8 cellular contexts compared by ENCODE assay signal in genomic region chr2:85602476-85603234, GRCh38. TPM values are rescaled to one million over a fixed set of nuclear protein-coding genes. Genes with fewer than 3 reads are reported as not detected.
DNase-seq lines count a peak whose midpoint lies in the region; ATAC-seq and TF ChIP-seq lines count a peak whose summit lies in the region.

TMEM150A (minus strand) TSS chr2:85602698; CDS start chr2:85601948, 750 bp downstream.

- no TSS peak for BruUV-seq in PC-9 (replicated peaks; lab: Mats Ljungman, UMichigan)

- peak within 1 kb of the TSS; percentile 59 for H3K4me3 ChIP-seq in PC-9
- H3K4me3 ChIP-seq in muscle layer of colon (ENCODE audit: low read depth in 1 of 2, low read length in 2 of 2): peak within 1 kb of the TSS; percentile 79 to 93

- peak within 1 kb of the TSS; percentile 81 for H3K9ac ChIP-seq in muscle layer of colon (ENCODE audit: low read length)

- TF ChIP-seq CTCF in PC-9 (conservative IDR thresholded peaks at IDR 0.05): no peak; the same call in 1 of the 2 replicates

- intact Hi-C loops in PC-9 (cut with micrococcal nuclease; ENCODE audit: unreplicated experiment): loop anchor here (1.0 to 5.0 kb wide), 4 partner anchors 9 to 184 kb away; partner anchors contain the start of genes GGCX, SH2D6 and VAMP8

- H3K4me3 Mint-ChIP-seq in activated T-cell treated with anti-CD3 and anti-CD28 coated beads, Interleukin-2, amount 50 U/mL, for 4 hours: peak within 1 kb of the TSS; percentile 85

- ATAC-seq in GM21390 (IDR thresholded peaks at IDR 0.05; ENCODE audit: unreplicated experiment) (peak; percentile 96), esophagus mucosa (peak; percentile 93)
- ATAC-seq in activated T-cell treated with anti-CD3 and anti-CD28 coated beads, Interleukin-2, amount 50 U/mL, for 4 hours: peak; percentile 97

- H3K36me3 ChIP-seq in PC-9 (ENCODE audit: low read depth): peaks cover 19% of the 10 kb centered on the region
- peaks cover 42% of the 10 kb centered on the region for H3K36me3 ChIP-seq in muscle layer of colon (ENCODE audit: insufficient read depth, low read length)

- POLR2A ChIA-PET in PC-9 (lab: Charles Lee; ENCODE audit: unreplicated experiment): no interaction called here

- peak within 1 kb of the TSS; percentile 57 for H2AFZ ChIP-seq in PC-9

- H3K9me3 ChIP-seq in PC-9 (ENCODE audit: insufficient read depth, low read depth) (no peaks in the 10 kb centered on the region), muscle layer of colon (ENCODE audit: low read length) (no peaks in the 10 kb centered on the region)

- H3K4me2 ChIP-seq in PC-9: peak within 1 kb of the TSS; percentile 82

- no peaks in the 10 kb centered on the region for H4K20me1 ChIP-seq in PC-9 (ENCODE audit: insufficient read depth)

- H3K79me2 ChIP-seq in PC-9 (ENCODE audit: low read depth): peaks cover 41% of the 10 kb centered on the region

- peaks cover 47% of the 10 kb centered on the region for H3F3A ChIP-seq in PC-9 (ENCODE audit: insufficient read depth, low read depth)

- H3K36me3 Mint-ChIP-seq in activated T-cell treated with anti-CD3 and anti-CD28 coated beads, Interleukin-2, amount 50 U/mL, for 4 hours (ENCODE audit: insufficient read depth): peaks cover 2% of the 10 kb centered on the region

- H3K9me2 ChIP-seq in PC-9 (ENCODE audit: insufficient read depth): no peaks in the 10 kb centered on the region

- peaks cover 23% of the 10 kb centered on the region for H3K4me1 Mint-ChIP-seq in activated T-cell treated with anti-CD3 and anti-CD28 coated beads, Interleukin-2, amount 50 U/mL, for 4 hours (ENCODE audit: low read depth)

- H3K27me3 ChIP-seq in PC-9 (ENCODE audit: insufficient read depth, low read depth) (no peaks in the 10 kb centered on the region), muscle layer of colon (ENCODE audit: control insufficient read depth in 1 of 2, insufficient read depth in 2 of 2, low read length in 2 of 2) (no peaks in the 10 kb centered on the region)

- H3K27me3 Mint-ChIP-seq in activated T-cell treated with anti-CD3 and anti-CD28 coated beads, Interleukin-2, amount 50 U/mL, for 4 hours (ENCODE audit: low read depth): no peaks in the 10 kb centered on the region

- no peaks in the 10 kb centered on the region for H3K9me3 Mint-ChIP-seq in activated T-cell treated with anti-CD3 and anti-CD28 coated beads, Interleukin-2, amount 50 U/mL, for 4 hours

- peaks cover 45% of the 10 kb centered on the region for H3K4me1 ChIP-seq in PC-9 (replicated peaks; ENCODE audit: insufficient read depth)
- peaks cover 42% of the 10 kb centered on the region for H3K4me1 ChIP-seq in muscle layer of colon (ENCODE audit: insufficient read depth, low read length)

- CTCF ChIA-PET in PC-9 (lab: Charles Lee): interaction anchor here (0.6 kb wide), 1 partner anchor 642 kb away, joined by 8 read pairs; no protein-coding TSS in a partner anchor

- DNase-seq in DMS 273 treated with DMSO at 0.1 percent for 48 hours (lab: John Stamatoyannopoulos, UW): peak; percentile 36
- DNase-seq in HUDEP-2 (lab: John Stamatoyannopoulos, UW; ENCODE audit: unreplicated experiment in 76 of 76): peak in 72 of 76 experiments; percentile 20 to 90 (median 74)
- DNase-seq in PC-9: peak; percentile 67 to 90
- peak; percentile 83 for DNase-seq in activated T-cell treated with anti-CD3 and anti-CD28 coated beads, Interleukin-2, amount 50 U/mL, for 4 hours
- DNase-seq in stimulated activated CD8-positive, alpha-beta memory T cell treated with anti-CD3 and anti-CD28 coated beads, Interleukin-7, amount 100 ng/mL, for 24 hours (ENCODE audit: low read depth): peak; percentile 79

- peak within 1 kb of the TSS; percentile 99 for H3K27ac ChIP-seq in PC-9
- H3K27ac ChIP-seq in muscle layer of colon (ENCODE audit: low read depth, low read length): peak within 1 kb of the TSS; percentile 88

RNA-seq across cellular contexts. Expression of gene TMEM150A, which starts in this region (rescaled TPM):
- total RNA-seq in PC-9 (2021): 5.3 and 5.9 TPM in 2 replicates
- total RNA-seq in activated T-cell treated with anti-CD3 and anti-CD28 coated beads, Interleukin-2, amount 50 U/mL, for 4 hours: 10 to 100 TPM in 2 of 3 donors, 1 to 10 TPM in 1; 9.7 to 11.9 (median 10.5) TPM
- total RNA-seq in esophagus mucosa: 7.9 TPM

Comparison
In these comparisons a context has a peak if more than half of its experiments do, and no peak if none do; other contexts are left out.
1. Peak in every context shown above with its lines: DNase-seq, ATAC-seq, H3K4me3 ChIP-seq and H3K27ac ChIP-seq.